In the genomic region with DNA sequence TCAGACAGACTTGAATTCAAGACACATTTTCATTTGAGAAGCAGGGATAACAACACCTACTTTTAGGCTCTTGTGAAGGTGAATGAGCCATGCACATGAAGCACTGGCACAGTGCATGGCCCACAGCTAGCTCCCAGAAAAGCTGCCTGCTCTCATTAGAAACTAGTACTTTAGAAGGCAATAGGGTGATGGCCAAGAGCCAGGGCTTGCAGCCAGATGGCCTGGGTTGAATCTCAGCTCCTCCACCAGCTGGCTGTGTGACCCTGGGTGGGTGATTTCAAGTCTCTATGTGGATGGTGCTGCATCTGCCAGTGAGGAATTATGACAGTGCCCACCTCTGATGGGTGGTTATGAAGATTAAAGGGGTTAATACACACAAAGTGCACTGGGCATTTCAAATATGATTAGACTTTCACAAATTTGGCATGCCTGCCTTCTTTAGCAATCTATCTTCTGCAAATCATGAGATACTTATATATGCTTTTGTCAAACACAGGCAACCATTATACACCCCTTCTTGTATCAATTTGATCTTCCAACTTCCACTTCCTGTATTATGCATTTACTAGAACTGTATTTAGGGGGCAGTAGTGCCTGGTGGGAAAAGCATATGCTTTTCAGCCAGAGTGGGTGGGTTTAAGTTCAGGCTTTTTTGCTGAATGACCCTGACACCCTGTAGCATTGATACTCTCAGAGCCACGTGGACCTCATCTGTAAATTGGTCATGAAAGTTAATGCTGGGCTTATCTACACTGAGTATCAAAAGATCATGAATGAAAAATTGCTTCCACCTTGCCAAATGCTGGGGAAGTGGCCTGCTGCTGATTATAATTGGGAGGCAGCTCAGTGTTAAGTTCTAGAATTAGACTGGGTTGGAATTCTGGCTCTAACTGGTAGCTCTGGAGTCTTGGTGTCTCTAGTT, we compare ENCODE assay signal across 13 cellular contexts. TPM values are rescaled to one million over a fixed set of nuclear protein-coding genes. Genes with fewer than 3 reads are reported as not detected.
DNase-seq lines count a peak whose midpoint lies in the region; ATAC-seq, FAIRE-seq and TF ChIP-seq lines count a peak whose summit lies in the region.
"Had no signal": no experiment of that assay in that cellular context is flagged by ENCODE, and none has a peak within 500 bp of the region (broad histone marks: within the 10 kb centered on the region; RNA-seq: fewer than 3 reads in every experiment).

No MANE protein-coding gene starts in this region.

- TF ChIP-seq POLR2A in GM12892 (IDR thresholded peaks at IDR 0.05; ENCODE audit: low read depth, low read length) = no peak

- intact Hi-C loops in A673 (cut with micrococcal nuclease; ENCODE audit: unreplicated experiment) (loop anchor here (5.0 kb wide), 1 partner anchor 313 kb away; no protein-coding TSS in a partner anchor), left ventricle myocardium inferior (cut with micrococcal nuclease) (no loop called here)

- CTCF ChIA-PET in A673 (lab: Charles Lee) = interaction anchor here (0.5 kb wide), 1 partner anchor 183 kb away, joined by 4 read pairs; no protein-coding TSS in a partner anchor

- H3K27ac ChIP-seq in A673 (ENCODE audit: low read depth, low read length, poor library complexity, severe bottlenecking) (peak overlapping the region; percentile 85), RWPE2 (ENCODE audit: poor library complexity, severe bottlenecking) (no peak overlapping the region), left ventricle myocardium inferior (replicated peaks) (no peak overlapping the region)
- H3K27ac ChIP-seq: esophagus squamous epithelium had no signal

- DNase-seq in A673 (ENCODE audit: low spot score) (peak; percentile 68), MV-4-11 (lab: John Stamatoyannopoulos, UW) (peak; percentile 34), RWPE2 (ENCODE audit: low spot score) (no peak), left ventricle myocardium inferior (peak; percentile 77), GM12892 (ENCODE audit: insufficient read length) (no peak), NCI-H510A (lab: John Stamatoyannopoulos, UW) (no peak)
- DNase-seq in activated T-cell treated with anti-CD3 and anti-CD28 coated beads, Interleukin-2, amount 50 U/mL, for 1 hour = no peak
- DNase-seq: activated naive CD4-positive, alpha-beta T cell treated with anti-CD3 and anti-CD28 coated beads, Interleukin-2, amount 10 ng/mL, durations not matched to agents 7 days and 5 days; EL; esophagus squamous epithelium had no signal

- H3K36me3 ChIP-seq in A673 (ENCODE audit: insufficient read depth, low read length, poor library complexity, severe bottlenecking) (no peaks in the 10 kb centered on the region), RWPE2 (ENCODE audit: low read depth) (no peaks in the 10 kb centered on the region), left ventricle myocardium inferior (peaks cover 6% of the 10 kb centered on the region)

- H3K27me3 ChIP-seq in A673 (replicated peaks; ENCODE audit: insufficient read depth, low read depth, low read length, poor library complexity) = no peaks in the 10 kb centered on the region
- no peaks in the 10 kb centered on the region for H3K27me3 ChIP-seq in RWPE2 (ENCODE audit: insufficient read depth, poor library complexity, severe bottlenecking)
- no peaks in the 10 kb centered on the region for H3K27me3 ChIP-seq in left ventricle myocardium inferior (ENCODE audit: low read depth)
- H3K27me3 ChIP-seq: esophagus squamous epithelium had no signal

- H3K4me1 ChIP-seq in A673 (ENCODE audit: insufficient read depth, low read length, poor library complexity, severe bottlenecking) = peaks cover 46% of the 10 kb centered on the region
- no peaks in the 10 kb centered on the region for H3K4me1 ChIP-seq in RWPE2 (ENCODE audit: insufficient read depth, poor library complexity, severe bottlenecking)
- H3K4me1 ChIP-seq in left ventricle myocardium inferior = peaks cover 27% of the 10 kb centered on the region

- no peaks in the 10 kb centered on the region for H3K9me3 ChIP-seq in A673 (ENCODE audit: low read depth, low read length, poor library complexity, severe bottlenecking)
- H3K9me3 ChIP-seq in RWPE2 (ENCODE audit: severe bottlenecking) = no peaks in the 10 kb centered on the region
- H3K9me3 ChIP-seq in left ventricle myocardium inferior (replicated peaks) = no peaks in the 10 kb centered on the region
- H3K9me3 ChIP-seq: esophagus squamous epithelium had no signal

- BruUV-seq in A673 (replicated peaks; lab: Mats Ljungman, UMichigan) = no TSS peak

- FAIRE-seq in GM12892 (lab: Jason Lieb, UNC) = no peak
- FAIRE-seq: TTC549 had no signal

- TF ChIP-seq CTCF in A673 (conservative IDR thresholded peaks at IDR 0.05; ENCODE audit: low read depth, low read length) (peak; percentile 54), RWPE2 (IDR thresholded peaks at IDR 0.05; ENCODE audit: poor library complexity, severe bottlenecking) (peak; percentile 7), left ventricle myocardium inferior (IDR thresholded peaks at IDR 0.05; ENCODE audit: borderline replicate concordance) (no peak)

- POLR2A ChIA-PET in A673 (lab: Charles Lee; ENCODE audit: low non-redundant PET) = no interaction called here

- H3K4me3 ChIP-seq in A673 (ENCODE audit: low read depth, low read length, poor library complexity, severe bottlenecking) (no peak overlapping the region), RWPE2 (ENCODE audit: severe bottlenecking) (no peak overlapping the region), left ventricle myocardium inferior (no peak overlapping the region)
- H3K4me3 ChIP-seq: esophagus squamous epithelium had no signal

- no peak for ATAC-seq in RWPE2 (ENCODE audit: low read depth)
- no peak for ATAC-seq in GM19351 (IDR thresholded peaks at IDR 0.05; ENCODE audit: unreplicated experiment)

RNA-seq across cellular contexts. Expression of gene RBP1, which starts 34.7 kb away (rescaled TPM):
- 45.4 and 49.9 TPM in 2 replicates for total RNA-seq in A673 (2021)
- 25.5 TPM for total RNA-seq in left ventricle myocardium inferior
- 0.78 TPM for polyA plus RNA-seq in GM12892 (2012; ENCODE audit: missing spikeins)
- total RNA-seq: activated CD8-positive, alpha-beta memory T cell treated with anti-CD3 and anti-CD28 coated beads for 36 hours had no signal

Comparison
In these comparisons a context has a peak if more than half of its experiments do, and no peak if none do; other contexts are left out.
1. DNase-seq: peak in A673 (single experiment), MV-4-11 (single experiment) and left ventricle myocardium inferior (single experiment); none in RWPE2 (single experiment), GM12892 (single experiment), activated T-cell treated with anti-CD3 and anti-CD28 coated beads, Interleukin-2, amount 50 U/mL, for 1 hour (single experiment) and NCI-H510A (single experiment).